In genomic region chr7:149459540-149460433, GRCh38 we compare ENCODE assay signal across 8 cellular contexts. TPM values are rescaled to one million over a fixed set of nuclear protein-coding genes. Genes with fewer than 3 reads are reported as not detected.
A peak's percentile ranks its signal among the peaks of the same experiment; 100 is the strongest.
DNase-seq lines count a peak whose midpoint lies in the region; TF ChIP-seq lines count a peak whose summit lies in the region.

No MANE protein-coding gene starts in this region.

- H3K9ac ChIP-seq in GM23248 (peak overlapping the region; percentile 83), liver (ENCODE audit: low read depth in 1 of 2, low read length in 2 of 2) (no peak overlapping the region)

- H3K4me2 ChIP-seq in GM23248 (ENCODE audit: unreplicated experiment): peak overlapping the region; percentile 76

- H3K4me3 ChIP-seq in GM23248 (peak overlapping the region; percentile 82), breast epithelium (peak overlapping the region; percentile 72 to 90 (median 80)), liver (ENCODE audit: low read depth in 1 of 3, low read length in 3 of 3) (peak overlapping the region; percentile 27 to 97 (median 67)), stomach (peak overlapping the region; percentile 73 to 87 (median 80))

- 0 out of 2 replicates have a peak, but pooled peaks cover 3% of the 10 kb centered on the region for H3K4me1 ChIP-seq in GM23248 (ENCODE audit: insufficient read depth)
- H3K4me1 ChIP-seq in breast epithelium: no peaks in the 10 kb centered on the region
- peaks cover 5 to 19% (median 15%) of the 10 kb centered on the region in 4 donors for H3K4me1 ChIP-seq in liver (ENCODE audit: control insufficient read depth in 4 of 4, insufficient read depth in 4 of 4, low read length in 3 of 4)
- H3K4me1 ChIP-seq in stomach: peaks cover 10 to 41% (median 30%) of the 10 kb centered on the region in 4 donors

- H3K79me2 ChIP-seq in GM23248 (ENCODE audit: insufficient read depth): peaks cover 51% of the 10 kb centered on the region

- no peak for TF ChIP-seq POLR2A in breast epithelium (IDR thresholded peaks at IDR 0.05)
- no peak for TF ChIP-seq POLR2A in stomach (IDR thresholded peaks at IDR 0.05)

- TF ChIP-seq EP300 in stomach (IDR thresholded peaks at IDR 0.05): no peak

- H3F3A ChIP-seq in GM23248 (ENCODE audit: insufficient read depth): no peaks in the 10 kb centered on the region

- TF ChIP-seq CTCF in breast epithelium (IDR thresholded peaks at IDR 0.05) (no peak), liver (IDR thresholded peaks at IDR 0.05; ENCODE audit: low read depth, low read length, missing input control) (no peak), stomach (IDR thresholded peaks at IDR 0.05) (no peak)

- DNase-seq in NCI-H345 (lab: John Stamatoyannopoulos, UW) (peak; percentile 7), NCI-H345 treated with DMSO at 0.1 percent for 48 hours (lab: John Stamatoyannopoulos, UW; ENCODE audit: unreplicated experiment) (no peak), GM23248 (peak; percentile 64), LoVo (ENCODE audit: low spot score) (peak; percentile 26), breast epithelium (ENCODE audit: low spot score in 2 of 2) (no peak), stomach (no peak), NCI-H187 (lab: John Stamatoyannopoulos, UW) (no peak)

- in situ Hi-C loops in GM23248 (cut with MboI): no loop called here

- H4K20me1 ChIP-seq in GM23248 (ENCODE audit: insufficient read depth): no peaks in the 10 kb centered on the region

- intact Hi-C loops in breast epithelium (cut with DNase I; ENCODE audit: low total_unique reads): no loop called here
- intact Hi-C loops in stomach (cut with DNase I; ENCODE audit: low total_unique reads): no loop called here

- H2AFZ ChIP-seq in GM23248: peak overlapping the region; percentile 76

- H3K27me3 ChIP-seq in GM23248 (replicated peaks; ENCODE audit: insufficient read depth) (no peaks in the 10 kb centered on the region), breast epithelium (no peaks in the 10 kb centered on the region), liver (ENCODE audit: control insufficient read depth in 4 of 4, insufficient read depth in 4 of 4, low read length in 3 of 4) (no peaks in the 10 kb centered on the region), stomach (no peaks in the 10 kb centered on the region)

- WGBS in GM23248 (ENCODE audit: low coverage in 1 of 2, low lambda C conversion rate in 2 of 2, missing lambda C conversion rate in 2 of 2), 2 experiments: 2% methylated on average over 51 to 66 of the region's 142 CpGs
- 3% methylated on average over 142 of the region's 142 CpGs for WGBS in liver
- WGBS in stomach, 5 donors: 1 to 4% (median 1%) methylated on average over 26 to 142 of the region's 142 CpGs

- H3K27ac ChIP-seq in GM23248 (peak overlapping the region; percentile 27), breast epithelium (peak overlapping the region in 1 of 2 donors; percentile 86), liver (ENCODE audit: low read depth in 1 of 2, low read length in 2 of 2) (no peak overlapping the region), stomach (peak overlapping the region in 3 of 5 donors; percentile 81 to 92 (median 88))

- no peaks in the 10 kb centered on the region for H3K9me3 ChIP-seq in GM23248 (ENCODE audit: low read depth)
- H3K9me3 ChIP-seq in breast epithelium: no peaks in the 10 kb centered on the region
- no peaks in the 10 kb centered on the region for H3K9me3 ChIP-seq in liver (ENCODE audit: control insufficient read depth in 4 of 4, low read length in 3 of 4)
- H3K9me3 ChIP-seq in stomach: no peaks in the 10 kb centered on the region

- H3K9me2 ChIP-seq in GM23248 (ENCODE audit: insufficient read depth): no peaks in the 10 kb centered on the region

- no peak for TF ChIP-seq RAD21 in liver (IDR thresholded peaks at IDR 0.05)

- H3K36me3 ChIP-seq in GM23248 (ENCODE audit: low read depth): no peaks in the 10 kb centered on the region
- H3K36me3 ChIP-seq in breast epithelium: no peaks in the 10 kb centered on the region
- H3K36me3 ChIP-seq in liver (ENCODE audit: control insufficient read depth in 4 of 4, insufficient read depth in 3 of 4, low read depth in 1 of 4, low read length in 3 of 4): peaks cover 0 to 8% (median 5%) of the 10 kb centered on the region in 4 donors
- peaks cover 9 to 24% (median 20%) of the 10 kb centered on the region in 4 donors for H3K36me3 ChIP-seq in stomach

TF ChIP-seq in liver, 16 proteins besides CTCF, POLR2A, EP300 and RAD21:
- TF ChIP-seq RXRA (IDR thresholded peaks at IDR 0.05): no peak

RNA-seq across cellular contexts. Expression of gene ZNF777, which starts 1.1 kb away (rescaled TPM):
- total RNA-seq in GM23248 (2014; rRNA removed; shearing (Covaris generic)): 9.7 and 10.4 TPM in 2 replicates
- 2.1 and 2.2 TPM in 2 replicates for polyA plus RNA-seq in GM23248 (2016; fragmentation: Nextera tagmentation; extraction: Ambion mirVana)
- total RNA-seq in breast epithelium: 1 to 10 TPM; 5.1 to 8.5 (median 8.2) TPM
- 1 to 10 TPM; 3.8 to 4.3 TPM for total RNA-seq in liver
- polyA plus RNA-seq in liver: 1 to 10 TPM in 1 of 2 donors, under 1 TPM in 1; 0.22 to 5.7 TPM
- total RNA-seq in stomach: 10 to 100 TPM in 1 of 5 donors, 1 to 10 TPM in 4; 1.2 to 15.2 (median 4.5) TPM
- 1 to 10 TPM; 5.2 to 6.1 (median 5.3) TPM for polyA plus RNA-seq in stomach

RNA-seq across cellular contexts. Expression of gene ZNF746, which starts 37.8 kb away (rescaled TPM):
- 17.8 and 20.6 TPM in 2 replicates for total RNA-seq in GM23248 (2014; rRNA removed; shearing (Covaris generic))
- 9.0 and 9.7 TPM in 2 replicates for polyA plus RNA-seq in GM23248 (2016; fragmentation: Nextera tagmentation; extraction: Ambion mirVana)
- 10 to 100 TPM; 23.5 to 27.5 (median 23.7) TPM for total RNA-seq in breast epithelium
- 10 to 100 TPM in 1 of 2 donors, 1 to 10 TPM in 1; 10.0 to 13.5 TPM for total RNA-seq in liver
- 1 to 10 TPM; 3.8 to 8.5 TPM for polyA plus RNA-seq in liver
- total RNA-seq in stomach: 100 to 1,000 TPM in 1 of 5 donors, 10 to 100 TPM in 4; 12.3 to 128 (median 42.9) TPM
- polyA plus RNA-seq in stomach: 1 to 10 TPM; 4.7 to 6.2 (median 5.5) TPM

Comparison
In these comparisons a context has a peak if more than half of its experiments do, and no peak if none do; other contexts are left out.
1. DNase-seq: peak in NCI-H345 (single experiment), GM23248 (single experiment) and LoVo (single experiment); none in NCI-H345 treated with DMSO at 0.1 percent for 48 hours (single experiment), breast epithelium (0 of 2), stomach (single experiment) and NCI-H187 (0 of 2).
2. H3K27ac ChIP-seq: peak in GM23248 (single experiment) and stomach (3 of 5); none in liver (0 of 2).
3. Peak in every context shown above with its lines, with median percentiles within 50 percentile points of each other: H3K4me3 ChIP-seq.